11 cellular contexts compared by ENCODE assay signal in the genomic region with DNA sequence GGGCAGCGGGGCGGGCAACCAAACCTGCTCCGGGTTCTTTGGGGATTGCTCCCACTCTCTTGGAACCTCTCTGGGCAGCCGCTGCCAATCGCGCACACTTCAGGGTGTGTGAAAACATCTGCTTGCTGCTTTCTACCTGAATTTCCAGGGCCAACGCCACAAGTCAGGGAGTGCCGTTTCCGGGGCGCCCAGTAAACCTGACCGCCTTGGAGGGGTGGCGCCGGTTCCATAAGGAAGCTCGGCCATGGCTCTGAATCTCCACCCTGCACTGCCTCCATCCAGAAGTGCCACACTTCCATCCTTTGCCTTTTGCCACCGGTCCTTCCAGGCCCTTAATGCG. TPM values are rescaled to one million over a fixed set of nuclear protein-coding genes. Genes with fewer than 3 reads are reported as not detected.
DNase-seq lines count a peak whose midpoint lies in the region; ATAC-seq, FAIRE-seq and TF ChIP-seq lines count a peak whose summit lies in the region.
"Had no signal": no experiment of that assay in that cellular context is flagged by ENCODE, and none has a peak within 500 bp of the region (broad histone marks: within the 10 kb centered on the region; RNA-seq: fewer than 3 reads in every experiment).

No MANE protein-coding gene starts in this region.

- no peak overlapping the region for H3K27ac ChIP-seq in ACC112 (ENCODE audit: low read depth, low read length)
- H3K27ac ChIP-seq in iPS DF 6.9 (ENCODE audit: low read length) = no peak overlapping the region
- peak overlapping the region in 2 of 4 donors; percentile 2 to 31 for H3K27ac ChIP-seq in pancreas

- H2AFZ ChIP-seq in ACC112 (ENCODE audit: low read length, unreplicated experiment) = peak overlapping the region; percentile 56

- DNase-seq in SW480 (ENCODE audit: low spot score) = peak; percentile 66
- no peak for DNase-seq in iPS DF 6.9 (ENCODE audit: low read depth, low spot score)
- peak in 1 of 6 donors; percentile 20 for DNase-seq in pancreas
- DNase-seq in stimulated activated naive CD4-positive, alpha-beta T cell treated with Interleukin-2 at 50 U/mL for 16 hours (lab: John Stamatoyannopoulos, UW) = no peak
- no peak for DNase-seq in cerebellar nuclear complex (lab: John Stamatoyannopoulos, UW)
- no peak for DNase-seq in NCI-H524 treated with DMSO at 0.1 percent for 48 hours (lab: John Stamatoyannopoulos, UW)
- DNase-seq: activated gamma-delta T cell had no signal

- H3K79me2 ChIP-seq in ACC112 (ENCODE audit: control insufficient read depth, insufficient read depth, low read length, unreplicated experiment) = no peaks in the 10 kb centered on the region

- FAIRE-seq in pancreas (lab: Jason Lieb, UNC) = no peak
- FAIRE-seq: endometrium, GM12891 had no signal

- H3K4me1 ChIP-seq in ACC112 (ENCODE audit: control insufficient read depth, insufficient read depth, low read length, unreplicated experiment) (peaks cover 9% of the 10 kb centered on the region), iPS DF 6.9 (ENCODE audit: control insufficient read depth, insufficient read depth, low read length) (peaks cover 2% of the 10 kb centered on the region; the same call in 1 of the 2 replicates), pancreas (no peaks in the 10 kb centered on the region)

- H3K4me3 ChIP-seq in ACC112 (ENCODE audit: low read depth, low read length) (peak overlapping the region; percentile 74; the same call in 1 of the 2 replicates), iPS DF 6.9 (ENCODE audit: low read length) (peak overlapping the region; percentile 63; the same call in 1 of the 2 replicates), pancreas (peak overlapping the region; percentile 36 to 66 (median 50))

- intact Hi-C loops in pancreas (cut with DNase I) = no loop called here

- ATAC-seq in pancreas (peak; percentile 7 to 24 (median 16)), HG02571 (IDR thresholded peaks at IDR 0.05; ENCODE audit: unreplicated experiment) (no peak)

- no peak for TF ChIP-seq CTCF in pancreas (IDR thresholded peaks at IDR 0.05)

- H3K27me3 ChIP-seq in ACC112 (ENCODE audit: insufficient read depth, low read length) (peaks cover 34% of the 10 kb centered on the region), iPS DF 6.9 (ENCODE audit: control insufficient read depth, insufficient read depth, low read length) (peaks cover 8% of the 10 kb centered on the region; the same call in 1 of the 2 replicates), pancreas (no peaks in the 10 kb centered on the region)

- H3K9me3 ChIP-seq in iPS DF 6.9 (ENCODE audit: control insufficient read depth, insufficient read depth, low read length) (no peaks in the 10 kb centered on the region), pancreas (no peaks in the 10 kb centered on the region)

- H3K36me3 ChIP-seq in ACC112 (ENCODE audit: insufficient read depth, low read length) (no peaks in the 10 kb centered on the region), iPS DF 6.9 (ENCODE audit: control insufficient read depth, insufficient read depth, low read length) (no peaks in the 10 kb centered on the region; the same call in 1 of the 2 replicates), pancreas (no peaks in the 10 kb centered on the region)

- no CpG with 5 or more reads among the region's 16 CpGs for WGBS in iPS DF 6.9 (ENCODE audit: insufficient coverage, insufficient read length)
- 36 to 37% methylated on average over 16 of the region's 16 CpGs for WGBS in pancreas, 2 donors

RNA-seq across cellular contexts. Expression of gene AFAP1L2, which starts 0.7 kb away (rescaled TPM):
- total RNA-seq in pancreas = 10 to 100 TPM in 2 of 6 donors, 1 to 10 TPM in 4; 4.4 to 19.9 (median 7.0) TPM
- polyA plus RNA-seq in pancreas = 1 to 10 TPM; 3.3 to 4.4 TPM
